29 cellular contexts compared by ENCODE assay signal in genomic region chr2:199535445-199536177, GRCh38.
"Had no signal": no experiment of that assay in that cellular context is flagged by ENCODE, and none has a peak within 500 bp of the region (broad histone marks: within the 10 kb centered on the region; RNA-seq: fewer than 3 reads in every experiment).

No MANE protein-coding gene starts in this region.

- ATAC-seq: activated naive CD4-positive, alpha-beta T cell treated with anti-CD3 and anti-CD28 coated beads, Interleukin-2, amount 50 U/mL, for 72 hours; activated naive CD8-positive, alpha-beta T cell treated with anti-CD3 and anti-CD28 coated beads, Interleukin-2, amount 50 U/mL, for 24 hours; activated T-cell treated with anti-CD3 and anti-CD28 coated beads, Interleukin-2, amount 50 U/mL, for 4 hours; body of pancreas; Panc1; Right ventricle myocardium inferior; T-cell had no signal

- FAIRE-seq: bronchial epithelial cell had no signal

- DNase-seq: activated CD4-positive, alpha-beta memory T cell treated with anti-CD3 and anti-CD28 coated beads for 36 hours; activated CD4-positive, alpha-beta T cell treated with anti-CD3 and anti-CD28 coated beads, Interleukin-2, amount 10 ng/mL, durations not matched to agents 7 days and 5 days; activated CD4-positive, CD25-positive, alpha-beta regulatory T cell; activated CD8-positive, alpha-beta memory T cell treated with anti-CD3 and anti-CD28 coated beads for 24 hours; activated effector memory CD4-positive, alpha-beta T cell treated with anti-CD3 and anti-CD28 coated beads, Interleukin-2, amount 50 U/mL, for 16 hours; activated naive CD4-positive, alpha-beta T cell treated with Interleukin-2 at 50 U/mL for 16 hours; activated naive CD8-positive, alpha-beta T cell treated with anti-CD3 and anti-CD28 coated beads, Interleukin-2, amount 50 U/mL, for 24 hours; activated T-cell treated with anti-CD3 and anti-CD28 coated beads, Interleukin-2, amount 50 U/mL, for 4 hours; amniotic stem cell; body of pancreas; central memory CD4-positive, alpha-beta T cell; NCI-H1105 treated with DMSO at 0.1 percent for 48 hours; NCI-H1436 treated with DMSO at 0.1 percent for 48 hours; NCI-H187; NCI-H2081; NCI-H446; NCI-H524; NCI-H748 treated with DMSO at 0.1 percent for 48 hours; OCI-M1; RPMI8226; T-cell; T1000 had no signal

- H3K4me3 ChIP-seq: ascending aorta, body of pancreas, coronary artery, SK-N-MC had no signal
